17 cellular contexts compared by ENCODE assay signal in the genomic region with DNA sequence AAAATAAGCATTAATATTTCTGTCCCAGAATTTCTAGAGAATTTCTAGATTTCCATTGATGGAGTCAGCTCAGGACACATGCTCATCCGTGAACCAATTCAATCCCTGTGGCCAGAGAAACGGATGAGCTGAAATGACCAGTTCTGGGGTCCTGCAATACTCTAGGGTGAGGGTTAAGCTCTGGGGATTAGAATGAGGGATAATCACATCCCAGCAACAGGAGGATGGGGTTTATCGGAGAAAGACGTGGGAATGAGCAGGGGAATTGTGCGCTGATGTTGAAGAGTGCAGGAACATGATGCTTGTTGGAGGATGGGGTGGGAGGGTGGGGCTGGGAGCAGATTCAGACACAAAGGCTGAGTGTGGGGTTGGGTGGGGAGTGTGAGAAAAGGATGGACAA.
DNase-seq lines count a peak whose midpoint lies in the region; ATAC-seq and TF ChIP-seq lines count a peak whose summit lies in the region.
"Had no signal": no experiment of that assay in that cellular context is flagged by ENCODE, and none has a peak within 500 bp of the region (broad histone marks: within the 10 kb centered on the region; RNA-seq: fewer than 3 reads in every experiment).

No MANE protein-coding gene starts in this region.

- no peaks in the 10 kb centered on the region for H3K36me3 Mint-ChIP-seq in memory B cell
- no peaks in the 10 kb centered on the region for H3K36me3 Mint-ChIP-seq in naive thymus-derived CD4-positive, alpha-beta T cell
- H3K36me3 Mint-ChIP-seq: CD14-positive monocyte; CD8-positive, alpha-beta memory T cell had no signal

- TF ChIP-seq POLR2A in sigmoid colon (IDR thresholded peaks at IDR 0.05), result no peak

- no peak for TF ChIP-seq CTCF in sigmoid colon (IDR thresholded peaks at IDR 0.05)

- ATAC-seq in memory B cell (ENCODE audit: low read depth) (no peak), HG02763 (IDR thresholded peaks at IDR 0.05; ENCODE audit: unreplicated experiment) (no peak)
- ATAC-seq in naive thymus-derived CD4-positive, alpha-beta T cell, result no peak

- no peaks in the 10 kb centered on the region for H3K27me3 Mint-ChIP-seq in memory B cell
- H3K27me3 Mint-ChIP-seq in naive thymus-derived CD4-positive, alpha-beta T cell, result no peaks in the 10 kb centered on the region
- H3K27me3 Mint-ChIP-seq: CD4-positive, alpha-beta T cell had no signal

- H3K27ac ChIP-seq in sigmoid colon, result no peak overlapping the region
- H3K27ac ChIP-seq in naive thymus-derived CD4-positive, alpha-beta T cell (ENCODE audit: low read depth, low read length), result no peak overlapping the region
- H3K27ac ChIP-seq: BLaER1 treated with 17β-estradiol and CSF1 and Interleukin-3, amounts not matched to agents 10 nM and 100 nM; GM23248 had no signal

- peak overlapping the region; percentile 64 for H3K27ac Mint-ChIP-seq in memory B cell
- H3K27ac Mint-ChIP-seq in naive thymus-derived CD4-positive, alpha-beta T cell, result no peak overlapping the region
- H3K27ac Mint-ChIP-seq: CD4-positive, alpha-beta T cell had no signal

- intact Hi-C loops in sigmoid colon (cut with DNase I), result no loop called here
- intact Hi-C loops in naive thymus-derived CD4-positive, alpha-beta T cell (cut with micrococcal nuclease), result loop anchor here (10.0 kb wide), 2 partner anchors 315 to 395 kb away; no protein-coding TSS in a partner anchor

- no peaks in the 10 kb centered on the region for H3K4me1 ChIP-seq in sigmoid colon
- no peaks in the 10 kb centered on the region for H3K4me1 ChIP-seq in naive thymus-derived CD4-positive, alpha-beta T cell (ENCODE audit: control insufficient read depth in 2 of 2, insufficient read depth in 2 of 2, low read length in 2 of 2)
- H3K4me1 ChIP-seq: BE2C; BLaER1 treated with 17β-estradiol and CSF1 and Interleukin-3, amounts not matched to agents 10 nM and 100 nM had no signal

- no peak for TF ChIP-seq EP300 in sigmoid colon (IDR thresholded peaks at IDR 0.05)

- no peaks in the 10 kb centered on the region for H3K36me3 ChIP-seq in sigmoid colon
- no peaks in the 10 kb centered on the region for H3K36me3 ChIP-seq in naive thymus-derived CD4-positive, alpha-beta T cell (ENCODE audit: control insufficient read depth in 2 of 3, insufficient read depth in 3 of 3, low read length in 3 of 3)
- H3K36me3 ChIP-seq: BE2C; BLaER1 treated with 17β-estradiol and CSF1 and Interleukin-3, amounts not matched to agents 10 nM and 100 nM had no signal

- DNase-seq in NCI-H82 (lab: John Stamatoyannopoulos, UW) (peak; percentile 85), memory B cell (ENCODE audit: low spot score in 2 of 2) (no peak), sigmoid colon (peak; percentile 6), nucleus accumbens (lab: John Stamatoyannopoulos, UW) (no peak)
- no peak for DNase-seq in naive thymus-derived CD4-positive, alpha-beta T cell
- DNase-seq: AML-193; BE2C; CD4-positive, alpha-beta T cell; CD8-positive, alpha-beta memory T cell; DMS153; DND-41; GM23248; H7; HCEC 1CT had no signal

- H3K9me3 ChIP-seq in sigmoid colon, result no peaks in the 10 kb centered on the region
- no peaks in the 10 kb centered on the region for H3K9me3 ChIP-seq in naive thymus-derived CD4-positive, alpha-beta T cell (ENCODE audit: control insufficient read depth in 2 of 3, low read length in 3 of 3)
- H3K9me3 ChIP-seq: BE2C; BLaER1 treated with 17β-estradiol and CSF1 and Interleukin-3, amounts not matched to agents 10 nM and 100 nM had no signal

- H3K27me3 ChIP-seq in sigmoid colon, result no peaks in the 10 kb centered on the region
- H3K27me3 ChIP-seq in naive thymus-derived CD4-positive, alpha-beta T cell (ENCODE audit: control insufficient read depth in 2 of 2, insufficient read depth in 2 of 2, low read length in 2 of 2), result no peaks in the 10 kb centered on the region
- H3K27me3 ChIP-seq: BE2C; BLaER1 treated with 17β-estradiol and CSF1 and Interleukin-3, amounts not matched to agents 10 nM and 100 nM had no signal

- H3K4me3 ChIP-seq in sigmoid colon, result no peak overlapping the region
- no peak overlapping the region for H3K4me3 ChIP-seq in naive thymus-derived CD4-positive, alpha-beta T cell (ENCODE audit: low read length)
- H3K4me3 ChIP-seq: BLaER1 treated with 17β-estradiol and CSF1 and Interleukin-3, amounts not matched to agents 10 nM and 100 nM; GM23248 had no signal

- 79 to 80% methylated on average over 5 of the region's 5 CpGs for WGBS in sigmoid colon, 2 donors

- POLR2A ChIA-PET in naive thymus-derived CD4-positive, alpha-beta T cell (lab: Charles Lee), result no interaction called here

- CTCF ChIA-PET in naive thymus-derived CD4-positive, alpha-beta T cell (lab: Charles Lee), result interaction anchor here (0.7 kb wide), 1 partner anchor 316 kb away, joined by 3 read pairs; no protein-coding TSS in a partner anchor

- peaks cover 3% of the 10 kb centered on the region for H3K4me1 Mint-ChIP-seq in memory B cell
- peaks cover 0 to 4% (median 0%) of the 10 kb centered on the region in 7 donors for H3K4me1 Mint-ChIP-seq in naive thymus-derived CD4-positive, alpha-beta T cell
- H3K4me1 Mint-ChIP-seq: CD14-positive monocyte; CD8-positive, alpha-beta memory T cell had no signal

- no peaks in the 10 kb centered on the region for H3K9me3 Mint-ChIP-seq in memory B cell
- H3K9me3 Mint-ChIP-seq in naive thymus-derived CD4-positive, alpha-beta T cell, result peaks cover 0 to under 1% (median 0%) of the 10 kb centered on the region in 11 donors
- H3K9me3 Mint-ChIP-seq: CD14-positive monocyte; CD4-positive, alpha-beta T cell; CD8-positive, alpha-beta memory T cell had no signal

- no peak overlapping the region for H3K4me3 Mint-ChIP-seq in memory B cell
- H3K4me3 Mint-ChIP-seq in naive thymus-derived CD4-positive, alpha-beta T cell, result no peak overlapping the region
- H3K4me3 Mint-ChIP-seq: CD14-positive monocyte; CD4-positive, alpha-beta T cell; CD8-positive, alpha-beta memory T cell had no signal

Comparison
In these comparisons a context has a peak if more than half of its experiments do, and no peak if none do; other contexts are left out.
1. DNase-seq: peak in NCI-H82 (single experiment) and sigmoid colon (single experiment); none in memory B cell (0 of 2), naive thymus-derived CD4-positive, alpha-beta T cell (0 of 9) and nucleus accumbens (0 of 56).